In genomic region chr20:18058661-18059467, GRCh38 we compare ENCODE assay signal across 9 cellular contexts. TPM values are rescaled to one million over a fixed set of nuclear protein-coding genes. Genes with fewer than 3 reads are reported as not detected.
A peak's percentile ranks its signal among the peaks of the same experiment; 100 is the strongest.
DNase-seq lines count a peak whose midpoint lies in the region; ATAC-seq and TF ChIP-seq lines count a peak whose summit lies in the region.
"Had no signal": no experiment of that assay in that cellular context is flagged by ENCODE, and none has a peak within 500 bp of the region (broad histone marks: within the 10 kb centered on the region; RNA-seq: fewer than 3 reads in every experiment).

No MANE protein-coding gene starts in this region.

- H3K4me1 Mint-ChIP-seq in chondrocyte (ENCODE audit: low read depth): peaks cover 18% of the 10 kb centered on the region
- H3K4me1 Mint-ChIP-seq in naive thymus-derived CD8-positive, alpha-beta T cell: peaks cover 6 to 11% (median 9%) of the 10 kb centered on the region in 4 donors

- H3K27me3 Mint-ChIP-seq in chondrocyte (ENCODE audit: low read depth): peaks cover 69% of the 10 kb centered on the region
- H3K27me3 Mint-ChIP-seq in naive thymus-derived CD8-positive, alpha-beta T cell: peaks cover 21 to 67% (median 55%) of the 10 kb centered on the region in 5 donors

- POLR2A ChIA-PET in naive thymus-derived CD8-positive, alpha-beta T cell (lab: Charles Lee): no interaction called here

- no peak overlapping the region for H3K27ac Mint-ChIP-seq in chondrocyte (ENCODE audit: unreplicated experiment)
- H3K27ac Mint-ChIP-seq in naive thymus-derived CD8-positive, alpha-beta T cell: no peak overlapping the region

- TF ChIP-seq CTCF in chondrocyte (IDR thresholded peaks at IDR 0.05): no peak

- H3K27ac ChIP-seq in substantia nigra (ENCODE audit: low read depth, low read length, poor library complexity, severe bottlenecking): no peak overlapping the region

- H3K36me3 Mint-ChIP-seq in chondrocyte (ENCODE audit: low read depth): no peaks in the 10 kb centered on the region
- no peaks in the 10 kb centered on the region for H3K36me3 Mint-ChIP-seq in naive thymus-derived CD8-positive, alpha-beta T cell

- no peak for ATAC-seq in naive thymus-derived CD8-positive, alpha-beta T cell
- no peak for ATAC-seq in GM18517 (IDR thresholded peaks at IDR 0.05; ENCODE audit: unreplicated experiment)
- ATAC-seq in GM18909 (IDR thresholded peaks at IDR 0.05; ENCODE audit: poor library complexity, unreplicated experiment): no peak

- H3K4me3 Mint-ChIP-seq in chondrocyte (ENCODE audit: unreplicated experiment): peak overlapping the region; percentile 35
- H3K4me3 Mint-ChIP-seq in naive thymus-derived CD8-positive, alpha-beta T cell: peak overlapping the region in 8 of 10 donors; percentile 35 to 80 (median 58)

- DNase-seq in DMS79 (lab: John Stamatoyannopoulos, UW): peak; percentile 68
- DNase-seq in NCI-H2029 (lab: John Stamatoyannopoulos, UW): peak; percentile 96
- no peak for DNase-seq in chondrocyte (ENCODE audit: low spot score)
- DNase-seq in naive thymus-derived CD8-positive, alpha-beta T cell: no peak
- DNase-seq in substantia nigra (lab: John Stamatoyannopoulos, UW): no peak
- no peak for DNase-seq in stimulated activated naive CD4-positive, alpha-beta T cell treated with Interleukin-2 at 50 U/mL for 16 hours (lab: John Stamatoyannopoulos, UW)

- no peaks in the 10 kb centered on the region for H3K9me3 Mint-ChIP-seq in chondrocyte (ENCODE audit: low read depth)
- H3K9me3 Mint-ChIP-seq in naive thymus-derived CD8-positive, alpha-beta T cell: peaks cover 0 to 5% (median 0%) of the 10 kb centered on the region in 9 donors

RNA-seq across cellular contexts. Expression of gene OVOL2, which starts 1.1 kb away (rescaled TPM):
- not detected in 3 replicates for total RNA-seq in chondrocyte
- total RNA-seq in naive thymus-derived CD8-positive, alpha-beta T cell: not detected
- not detected for polyA plus RNA-seq in naive thymus-derived CD8-positive, alpha-beta T cell
- total RNA-seq: RPMI7951 had no signal

Comparison
In these comparisons a context has a peak if more than half of its experiments do, and no peak if none do; other contexts are left out.
1. DNase-seq: peak in DMS79 (single experiment) and NCI-H2029 (single experiment); none in chondrocyte (single experiment), naive thymus-derived CD8-positive, alpha-beta T cell (0 of 10), substantia nigra (0 of 49) and stimulated activated naive CD4-positive, alpha-beta T cell treated with Interleukin-2 at 50 U/mL for 16 hours (single experiment).